33 cellular contexts compared by ENCODE assay signal in the genomic region with DNA sequence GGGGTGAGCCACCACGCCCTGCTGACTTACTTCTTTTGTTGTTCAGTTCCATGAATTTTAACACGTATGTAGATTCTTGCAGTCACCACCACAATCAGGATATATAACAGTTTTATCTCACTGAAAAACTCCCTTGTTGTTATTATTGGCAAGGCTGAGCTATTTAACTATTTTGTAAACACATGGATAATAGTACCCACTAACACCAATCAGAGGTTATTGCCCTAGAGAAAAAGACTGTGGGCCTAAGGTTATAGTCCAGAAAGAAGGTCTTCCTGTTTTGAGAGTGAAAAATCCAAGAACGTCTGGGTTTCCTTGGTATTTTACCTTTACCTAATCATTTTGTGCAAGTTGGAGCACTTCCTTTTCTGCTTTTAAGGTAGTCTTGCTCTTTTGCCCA. TPM values are rescaled to one million over a fixed set of nuclear protein-coding genes. Genes with fewer than 3 reads are reported as not detected.
"Had no signal": no experiment of that assay in that cellular context is flagged by ENCODE, and none has a peak within 500 bp of the region (broad histone marks: within the 10 kb centered on the region; RNA-seq: fewer than 3 reads in every experiment).

No MANE protein-coding gene starts in this region.

- H3K27ac ChIP-seq: ascending aorta, breast epithelium, cardiac muscle cell, colonic mucosa, esophagus muscularis mucosa, gastroesophageal sphincter, heart right ventricle, hepatocyte had no signal

- H3K79me2 ChIP-seq: hepatocyte had no signal

- FAIRE-seq: endometrium had no signal

- H3K9me3 Mint-ChIP-seq: activated CD4-positive, alpha-beta memory T cell treated with anti-CD3 and anti-CD28 coated beads, Interleukin-2, amount 10 ng/mL, durations not matched to agents 7 days and 5 days; activated CD4-positive, alpha-beta T cell treated with anti-CD3 and anti-CD28 coated beads, Interleukin-2, amount 10 ng/mL, durations not matched to agents 7 days and 5 days; activated naive CD4-positive, alpha-beta T cell treated with anti-CD3 and anti-CD28 coated beads, Interleukin-2, amount 10 ng/mL, durations not matched to agents 7 days and 5 days; activated naive CD4-positive, alpha-beta T cell treated with anti-CD3 and anti-CD28 coated beads, Interleukin-2, amount 50 U/mL, for 72 hours; activated naive CD8-positive, alpha-beta T cell treated with anti-CD3 and anti-CD28 coated beads, Interleukin-2, amount 10 ng/mL, durations not matched to agents 7 days and 5 days; activated T-cell treated with anti-CD3 and anti-CD28 coated beads, Interleukin-2, amount 50 U/mL, for 24 hours; activated T-cell treated with anti-CD3 and anti-CD28 coated beads, Interleukin-2, amount 50 U/mL, for 72 hours; brain; dendritic cell treated with granulocyte-macrophage colony-stimulating factor and Interleukin-4, amounts not matched to agents 40 ng/mL and 50 ng/mL, for 4 days; effector memory CD8-positive, alpha-beta T cell had no signal

- H3K4me2 ChIP-seq: hepatocyte had no signal

- DNase-seq: activated CD4-positive, alpha-beta memory T cell treated with anti-CD3 and anti-CD28 coated beads, Interleukin-2, amount 10 ng/mL, durations not matched to agents 7 days and 5 days; activated CD4-positive, alpha-beta T cell treated with anti-CD3 and anti-CD28 coated beads for 1 hour; activated CD4-positive, alpha-beta T cell treated with anti-CD3 and anti-CD28 coated beads for 4 hours; activated CD4-positive, alpha-beta T cell treated with anti-CD3 and anti-CD28 coated beads, Interleukin-2, amount 10 ng/mL, durations not matched to agents 7 days and 5 days; activated CD4-positive, alpha-beta T cell treated with anti-CD3 and anti-CD28 coated beads, Interleukin-2, amount 50 U/mL, for 4 hours; activated CD8-positive, alpha-beta memory T cell treated with anti-CD3 and anti-CD28 coated beads, Interleukin-2, amount 50 U/mL, for 48 hours; activated gamma-delta T cell; activated naive CD4-positive, alpha-beta T cell; activated naive CD4-positive, alpha-beta T cell treated with anti-CD3 and anti-CD28 coated beads, Interleukin-2, amount 10 ng/mL, durations not matched to agents 7 days and 5 days; activated naive CD8-positive, alpha-beta T cell treated with anti-CD3 and anti-CD28 coated beads, Interleukin-2, amount 10 ng/mL, durations not matched to agents 7 days and 5 days; activated T-cell treated with anti-CD3 and anti-CD28 coated beads for 4 hours; activated T-cell treated with anti-CD3 and anti-CD28 coated beads, Interleukin-2, amount 50 U/mL, for 24 hours; activated T-cell treated with anti-CD3 and anti-CD28 coated beads, Interleukin-2, amount 50 U/mL, for 72 hours; central memory CD4-positive, alpha-beta T cell; cerebellar nuclear complex; colonic mucosa; effector CD4-positive, alpha-beta T cell; effector memory CD8-positive, alpha-beta T cell; erythroblast; foreskin melanocyte; heart right ventricle; T-helper 2 cell had no signal

- H3K4me3 Mint-ChIP-seq: activated CD4-positive, alpha-beta memory T cell treated with anti-CD3 and anti-CD28 coated beads, Interleukin-2, amount 10 ng/mL, durations not matched to agents 7 days and 5 days; activated CD4-positive, alpha-beta T cell treated with anti-CD3 and anti-CD28 coated beads, Interleukin-2, amount 10 ng/mL, durations not matched to agents 7 days and 5 days; activated naive CD4-positive, alpha-beta T cell treated with anti-CD3 and anti-CD28 coated beads, Interleukin-2, amount 10 ng/mL, durations not matched to agents 7 days and 5 days; activated naive CD8-positive, alpha-beta T cell treated with anti-CD3 and anti-CD28 coated beads, Interleukin-2, amount 10 ng/mL, durations not matched to agents 7 days and 5 days; activated T-cell treated with anti-CD3 and anti-CD28 coated beads, Interleukin-2, amount 50 U/mL, for 24 hours; activated T-cell treated with anti-CD3 and anti-CD28 coated beads, Interleukin-2, amount 50 U/mL, for 72 hours; brain; dendritic cell treated with granulocyte-macrophage colony-stimulating factor and Interleukin-4, amounts not matched to agents 40 ng/mL and 50 ng/mL, for 4 days; effector memory CD8-positive, alpha-beta T cell had no signal

- H3K4me1 Mint-ChIP-seq: activated CD4-positive, alpha-beta memory T cell treated with anti-CD3 and anti-CD28 coated beads, Interleukin-2, amount 10 ng/mL, durations not matched to agents 7 days and 5 days; activated naive CD4-positive, alpha-beta T cell treated with anti-CD3 and anti-CD28 coated beads, Interleukin-2, amount 10 ng/mL, durations not matched to agents 7 days and 5 days; brain had no signal

- H3K27me3 ChIP-seq: ascending aorta, breast epithelium, cardiac muscle cell, colonic mucosa, esophagus muscularis mucosa, gastroesophageal sphincter, heart right ventricle, hepatocyte had no signal

- H3K36me3 ChIP-seq: breast epithelium, cardiac muscle cell, colonic mucosa had no signal

- H3K9me3 ChIP-seq: ascending aorta, breast epithelium, colonic mucosa, esophagus muscularis mucosa, gastroesophageal sphincter, heart right ventricle had no signal

- H3K27me3 Mint-ChIP-seq: activated CD4-positive, alpha-beta memory T cell treated with anti-CD3 and anti-CD28 coated beads, Interleukin-2, amount 10 ng/mL, durations not matched to agents 7 days and 5 days; activated CD4-positive, alpha-beta T cell treated with anti-CD3 and anti-CD28 coated beads, Interleukin-2, amount 10 ng/mL, durations not matched to agents 7 days and 5 days; activated naive CD4-positive, alpha-beta T cell treated with anti-CD3 and anti-CD28 coated beads, Interleukin-2, amount 10 ng/mL, durations not matched to agents 7 days and 5 days; activated naive CD8-positive, alpha-beta T cell treated with anti-CD3 and anti-CD28 coated beads, Interleukin-2, amount 10 ng/mL, durations not matched to agents 7 days and 5 days; activated T-cell treated with anti-CD3 and anti-CD28 coated beads, Interleukin-2, amount 50 U/mL, for 24 hours; brain; dendritic cell treated with granulocyte-macrophage colony-stimulating factor and Interleukin-4, amounts not matched to agents 40 ng/mL and 50 ng/mL, for 4 days; effector memory CD8-positive, alpha-beta T cell had no signal

- H3K27ac Mint-ChIP-seq: activated CD4-positive, alpha-beta memory T cell treated with anti-CD3 and anti-CD28 coated beads, Interleukin-2, amount 10 ng/mL, durations not matched to agents 7 days and 5 days; activated CD4-positive, alpha-beta T cell treated with anti-CD3 and anti-CD28 coated beads, Interleukin-2, amount 10 ng/mL, durations not matched to agents 7 days and 5 days; activated naive CD8-positive, alpha-beta T cell treated with anti-CD3 and anti-CD28 coated beads, Interleukin-2, amount 10 ng/mL, durations not matched to agents 7 days and 5 days; activated T-cell treated with anti-CD3 and anti-CD28 coated beads, Interleukin-2, amount 50 U/mL, for 24 hours; brain; dendritic cell treated with granulocyte-macrophage colony-stimulating factor and Interleukin-4, amounts not matched to agents 40 ng/mL and 50 ng/mL, for 4 days; effector memory CD8-positive, alpha-beta T cell had no signal

- H2AFZ ChIP-seq: hepatocyte had no signal

- ATAC-seq: activated naive CD4-positive, alpha-beta T cell treated with anti-CD3 and anti-CD28 coated beads, Interleukin-2, amount 50 U/mL, for 72 hours; activated T-cell treated with anti-CD3 and anti-CD28 coated beads, Interleukin-2, amount 50 U/mL, for 72 hours; effector memory CD8-positive, alpha-beta T cell; gastroesophageal sphincter; heart right ventricle had no signal

- H3K4me3 ChIP-seq: ascending aorta, breast epithelium, cardiac muscle cell, colonic mucosa, esophagus muscularis mucosa, gastroesophageal sphincter, heart right ventricle, hepatocyte had no signal

- H3K4me1 ChIP-seq: ascending aorta, breast epithelium, colonic mucosa, esophagus muscularis mucosa, gastroesophageal sphincter, heart right ventricle had no signal

RNA-seq across cellular contexts. Expression of a gene that starts 51.2 kb away (rescaled TPM):
- total RNA-seq: activated CD4-positive, alpha-beta memory T cell treated with anti-CD3 and anti-CD28 coated beads, Interleukin-2, amount 10 ng/mL, durations not matched to agents 7 days and 5 days; activated CD4-positive, alpha-beta T cell treated with anti-CD3 and anti-CD28 coated beads, Interleukin-2, amount 10 ng/mL, durations not matched to agents 7 days and 5 days; activated naive CD4-positive, alpha-beta T cell treated with anti-CD3 and anti-CD28 coated beads, Interleukin-2, amount 50 U/mL, for 72 hours; activated naive CD8-positive, alpha-beta T cell treated with anti-CD3 and anti-CD28 coated beads, Interleukin-2, amount 10 ng/mL, durations not matched to agents 7 days and 5 days; activated T-cell treated with anti-CD3 and anti-CD28 coated beads, Interleukin-2, amount 50 U/mL, for 72 hours; ascending aorta; breast epithelium; colonic mucosa; esophagus muscularis mucosa; gastroesophageal sphincter; hepatocyte; T-helper 1 cell treated with Interleukin-12 subunit alpha and Interleukin-12 subunit beta and Interleukin-4 antibody, amounts not matched to agents 30 ng/mL and 1 ng/mL, for 36 hours had no signal
- polyA plus RNA-seq: heart right ventricle had no signal
